ENCODE assay signal across 24 cellular contexts in genomic region chr3:59264366-59264765, GRCh38.
"Had no signal": no experiment of that assay in that cellular context is flagged by ENCODE, and none has a peak within 500 bp of the region (broad histone marks: within the 10 kb centered on the region; RNA-seq: fewer than 3 reads in every experiment).

No MANE protein-coding gene starts in this region.

- H3K27ac Mint-ChIP-seq: activated naive CD4-positive, alpha-beta T cell treated with anti-CD3 and anti-CD28 coated beads for 36 hours; activated naive CD8-positive, alpha-beta T cell; activated T-helper 17 cell treated with anti-CD3 and anti-CD28 coated beads, Interleukin-2, amount 50 U/mL, for 72 hours; T-helper 17 cell; WTC11 had no signal

- H3K4me3 Mint-ChIP-seq: activated naive CD4-positive, alpha-beta T cell treated with anti-CD3 and anti-CD28 coated beads for 36 hours; activated naive CD8-positive, alpha-beta T cell; activated T-cell treated with anti-CD3 and anti-CD28 coated beads, Interleukin-2, amount 50 U/mL, for 4 hours; activated T-helper 17 cell treated with anti-CD3 and anti-CD28 coated beads, Interleukin-2, amount 50 U/mL, for 72 hours; T-helper 17 cell; WTC11 had no signal

- DNase-seq: activated CD4-positive, alpha-beta T cell treated with anti-CD3 and anti-CD28 coated beads for 48 hours; activated CD4-positive, alpha-beta T cell treated with anti-CD3 and anti-CD28 coated beads, Interleukin-2, amount 50 U/mL, for 4 hours; activated CD4-positive, CD25-positive, alpha-beta regulatory T cell treated with anti-CD3 and anti-CD28 coated beads, Interleukin-2, amount 50 U/mL, for 72 hours; activated CD8-positive, alpha-beta memory T cell treated with anti-CD3 and anti-CD28 coated beads for 24 hours; activated gamma-delta T cell; activated naive CD4-positive, alpha-beta T cell treated with anti-CD3 and anti-CD28 coated beads for 36 hours; activated T-cell treated with anti-CD3 and anti-CD28 coated beads, Interleukin-2, amount 50 U/mL, for 4 hours; amygdala; cerebellar nuclear complex; Kasumi-1; NCI-H1105 treated with DMSO at 0.1 percent for 48 hours; NCI-H1436 treated with DMSO at 0.1 percent for 48 hours; NCI-H187; NCI-H2081; NCI-H2171; NCI-H226; NCI-H526 treated with DMSO at 0.1 percent for 48 hours; NCI-H82; SIG-M5; T-helper 17 cell; T-helper 9 cell had no signal

- ATAC-seq: activated T-cell treated with anti-CD3 and anti-CD28 coated beads, Interleukin-2, amount 50 U/mL, for 4 hours; activated T-helper 17 cell treated with anti-CD3 and anti-CD28 coated beads, Interleukin-2, amount 50 U/mL, for 72 hours; T-helper 17 cell; WTC11 had no signal

- H3K27me3 Mint-ChIP-seq: activated naive CD8-positive, alpha-beta T cell; activated T-helper 17 cell treated with anti-CD3 and anti-CD28 coated beads, Interleukin-2, amount 50 U/mL, for 72 hours; T-helper 17 cell had no signal

- H3K36me3 Mint-ChIP-seq: activated naive CD8-positive, alpha-beta T cell had no signal

- H3K4me1 Mint-ChIP-seq: activated T-helper 17 cell treated with anti-CD3 and anti-CD28 coated beads, Interleukin-2, amount 50 U/mL, for 72 hours; T-helper 17 cell had no signal
